In genomic region chrX:71540801-71541545, GRCh38 we compare ENCODE assay signal across 1 cellular context.
TF ChIP-seq lines count a peak whose summit lies in the region.

No MANE protein-coding gene starts in this region.

TF ChIP-seq in GM12878, 131 proteins besides CTCF, POLR2A, EP300 and RAD21 (continued from another document):
- no peak for TF ChIP-seq CBX5 (IDR thresholded peaks at IDR 0.05; ENCODE audit: low read depth)
- TF ChIP-seq RB1 (IDR thresholded peaks at IDR 0.05; ENCODE audit: borderline replicate concordance): no peak
- TF ChIP-seq RCOR1 (conservative IDR thresholded peaks at IDR 0.05; ENCODE audit: low read depth, low read length): no peak
- no peak for TF ChIP-seq BHLHE40 (IDR thresholded peaks at IDR 0.05; ENCODE audit: borderline replicate concordance in 1 of 2, low read depth in 2 of 2, low read length in 1 of 2)
- TF ChIP-seq RUNX3 (IDR thresholded peaks at IDR 0.05; ENCODE audit: low read length): no peak; the same call in 1 of the 2 replicates
- TF ChIP-seq NR2F1 (conservative IDR thresholded peaks at IDR 0.05): no peak
- TF ChIP-seq IKZF2 (IDR thresholded peaks at IDR 0.05): peak; percentile 38 to 39; a peak in 2 of 4 replicates
